14 cellular contexts compared by ENCODE assay signal in the genomic region with DNA sequence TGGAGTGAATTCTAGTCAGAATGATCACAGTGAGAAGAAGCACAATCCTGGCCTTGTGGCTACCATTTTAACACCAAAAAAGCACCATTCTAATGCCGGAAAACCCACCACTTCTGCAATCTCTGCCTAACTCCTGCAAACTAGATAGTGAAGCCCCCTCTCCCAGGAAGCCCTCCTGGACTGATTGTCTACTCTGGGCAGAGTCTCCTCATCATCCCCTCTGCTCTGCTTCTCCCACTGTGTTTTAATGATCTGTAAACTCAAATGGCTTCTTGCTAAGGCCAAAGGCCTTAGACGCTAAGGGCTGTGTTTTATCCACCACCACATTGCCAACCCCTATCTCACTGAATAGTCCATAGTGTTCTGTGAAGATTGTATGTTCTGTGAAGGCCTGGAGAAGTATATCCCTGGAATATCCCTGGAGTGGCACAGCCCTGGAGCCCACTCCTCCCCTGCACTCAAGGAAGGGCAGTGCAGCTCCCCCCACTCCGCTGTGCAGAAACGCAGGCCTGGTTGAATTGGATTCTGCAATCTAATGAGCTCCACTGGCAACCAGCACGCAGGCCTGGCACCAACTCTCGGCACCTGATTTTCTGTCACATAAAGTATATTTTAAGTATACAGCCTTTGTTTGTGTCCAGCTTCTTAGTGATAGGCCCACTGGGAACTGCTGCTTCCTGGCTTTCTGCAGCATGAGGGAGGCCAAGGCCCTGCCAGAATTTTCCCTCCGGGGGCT.
A peak's percentile ranks its signal among the peaks of the same experiment; 100 is the strongest.
DNase-seq lines count a peak whose midpoint lies in the region; ATAC-seq and TF ChIP-seq lines count a peak whose summit lies in the region.
"Had no signal": no experiment of that assay in that cellular context is flagged by ENCODE, and none has a peak within 500 bp of the region (broad histone marks: within the 10 kb centered on the region; RNA-seq: fewer than 3 reads in every experiment).

No MANE protein-coding gene starts in this region.

- TF ChIP-seq POLR2A in IMR-90 (IDR thresholded peaks at IDR 0.05; ENCODE audit: low read depth, low read length): no peak

- no peak overlapping the region for H2BK20ac ChIP-seq in IMR-90 (ENCODE audit: low read depth, low read length)

- no peak overlapping the region for H2BK5ac ChIP-seq in IMR-90 (ENCODE audit: low read depth, low read length, poor library complexity, severe bottlenecking)

- POLR2A ChIA-PET in IMR-90 (lab: Charles Lee; ENCODE audit: unreplicated experiment): interaction anchor here (0.6 kb wide), 1 partner anchor 7 kb away, joined by 3 read pairs; no protein-coding TSS in a partner anchor

- H3K27ac ChIP-seq in IMR-90 (ENCODE audit: insufficient read depth, low read length) (no peak overlapping the region), SJCRH30 (no peak overlapping the region)

- no peak overlapping the region for H2BK120ac ChIP-seq in IMR-90 (ENCODE audit: low read depth, low read length)

- H3K4me3 ChIP-seq in IMR-90 (ENCODE audit: insufficient read depth, low read depth, low read length): no peak overlapping the region
- H3K4me3 ChIP-seq in SJCRH30: no peak overlapping the region

- no peak overlapping the region for H3K9ac ChIP-seq in IMR-90 (ENCODE audit: low read depth, low read length)

- H3K9me3 ChIP-seq in IMR-90 (ENCODE audit: control insufficient read depth, insufficient read depth, low read length) (no peaks in the 10 kb centered on the region), SJCRH30 (replicated peaks) (no peaks in the 10 kb centered on the region)
- H3K9me3 ChIP-seq: BE2C had no signal

- no peaks in the 10 kb centered on the region for H3K79me1 ChIP-seq in IMR-90 (ENCODE audit: low read depth in 1 of 2, low read length in 2 of 2)

- in situ Hi-C loops in IMR-90 (cut with MboI; ENCODE audit: low sequenced_read_pairs): no loop called here

- no peak for TF ChIP-seq CTCF in IMR-90 (conservative IDR thresholded peaks at IDR 0.05; ENCODE audit: low read depth, low read length)

- no peak overlapping the region for H3K14ac ChIP-seq in IMR-90 (replicated peaks; ENCODE audit: low read depth, low read length)

- H3K4me2 ChIP-seq in IMR-90 (ENCODE audit: low read depth, low read length): no peak overlapping the region

- no peak overlapping the region for H2AK5ac ChIP-seq in IMR-90 (ENCODE audit: low read depth, low read length)

- DNase-seq in Ammon's horn (ENCODE audit: low spot score) (peak; percentile 35), IMR-90 (no peak), ecto neural progenitor cell (ENCODE audit: low spot score) (peak; percentile 19), midbrain (lab: John Stamatoyannopoulos, UW) (peak; percentile 34), NCI-H82 treated with DMSO at 0.1 percent for 48 hours (lab: John Stamatoyannopoulos, UW; ENCODE audit: unreplicated experiment) (no peak), SJCRH30 (no peak), AG20443 (ENCODE audit: low spot score) (no peak)
- DNase-seq: BE2C; CD4-positive, alpha-beta T cell; H7; NCI-H1048; NCI-H2081 treated with DMSO at 0.1 percent for 48 hours; NCI-H510A treated with DMSO at 0.1 percent for 48 hours had no signal

- no peaks in the 10 kb centered on the region for H3K9me1 ChIP-seq in IMR-90 (ENCODE audit: insufficient read depth, low read length)

- no peak overlapping the region for H3K18ac ChIP-seq in IMR-90 (ENCODE audit: low read depth, low read length)

- H4K8ac ChIP-seq in IMR-90 (ENCODE audit: low read depth in 2 of 2, low read length in 2 of 2): no peak overlapping the region

- no peaks in the 10 kb centered on the region for H4K20me1 ChIP-seq in IMR-90 (ENCODE audit: insufficient read depth, low read length)

- H2BK15ac ChIP-seq in IMR-90 (ENCODE audit: low read depth, low read length): no peak overlapping the region

- H4K5ac ChIP-seq in IMR-90 (ENCODE audit: low read depth, low read length): no peak overlapping the region

- CTCF ChIA-PET in IMR-90 (lab: Yijun Ruan, JAX): interaction anchor here (0.7 kb wide), 1 partner anchor 580 kb away, joined by 4 read pairs; no protein-coding TSS in a partner anchor

- intact Hi-C loops in IMR-90 (cut with micrococcal nuclease): no loop called here

- no peak for ATAC-seq in IMR-90 (ENCODE audit: low read depth)
- no peak for ATAC-seq in GM18519 (IDR thresholded peaks at IDR 0.05; ENCODE audit: low FRiP score, unreplicated experiment)

- peak overlapping the region; percentile 32 for H2AFZ ChIP-seq in IMR-90 (replicated peaks; ENCODE audit: low read length, poor library complexity)

- H3K23ac ChIP-seq in IMR-90 (ENCODE audit: low read depth, low read length): no peak overlapping the region

- no peak overlapping the region for H4K91ac ChIP-seq in IMR-90 (ENCODE audit: insufficient read depth, low read depth, low read length)

- TF ChIP-seq RAD21 in IMR-90 (IDR thresholded peaks at IDR 0.05; ENCODE audit: low read length): no peak

- no peak overlapping the region for H3K4ac ChIP-seq in IMR-90 (ENCODE audit: low read depth, low read length)

- no peak overlapping the region for H2AK9ac ChIP-seq in IMR-90 (replicated peaks; ENCODE audit: low read depth, low read length, poor library complexity)

- no TSS peak for BruUV-seq in IMR-90 (replicated peaks; lab: Mats Ljungman, UMichigan)

- dilution Hi-C loops in IMR-90 (cut with HindIII; ENCODE audit: low sequenced_read_pairs, unreplicated experiment): no loop called here

- no peak overlapping the region for H3K56ac ChIP-seq in IMR-90 (ENCODE audit: extremely low read depth, insufficient read depth, low read length)

- H3K36me3 ChIP-seq in IMR-90 (ENCODE audit: control insufficient read depth, insufficient read depth, low read length): no peaks in the 10 kb centered on the region
- H3K36me3 ChIP-seq in SJCRH30: no peaks in the 10 kb centered on the region
- H3K36me3 ChIP-seq: BE2C had no signal

- WGBS in IMR-90 (ENCODE audit: extremely low coverage in 2 of 2, insufficient read length in 1 of 2), 2 experiments: 80% methylated on average over 1 of the region's 7 CpGs; no CpG with 5 or more reads in 1 of the 2 experiments

- H3K4me1 ChIP-seq in IMR-90 (ENCODE audit: control insufficient read depth, insufficient read depth, low read length) (no peaks in the 10 kb centered on the region), SJCRH30 (no peaks in the 10 kb centered on the region)
- H3K4me1 ChIP-seq: BE2C had no signal

- H3K27me3 ChIP-seq in IMR-90 (ENCODE audit: control insufficient read depth, insufficient read depth, low read length): no peaks in the 10 kb centered on the region
- no peaks in the 10 kb centered on the region for H3K27me3 ChIP-seq in SJCRH30
- H3K27me3 ChIP-seq: BE2C had no signal

TF ChIP-seq in IMR-90, 13 proteins besides CTCF, POLR2A, EP300 and RAD21:
- no peak for TF ChIP-seq SMC3 (IDR thresholded peaks at IDR 0.05; ENCODE audit: low read depth, low read length)
- TF ChIP-seq BHLHE40 (IDR thresholded peaks at IDR 0.05; ENCODE audit: low read depth, low read length): no peak
TF ChIP-seq in IMR-90: peak in this region for 0.

Comparison
In these comparisons a context has a peak if more than half of its experiments do, and no peak if none do; other contexts are left out.
1. DNase-seq: peak in Ammon's horn (single experiment), ecto neural progenitor cell (single experiment) and midbrain (single experiment); none in IMR-90 (single experiment), NCI-H82 treated with DMSO at 0.1 percent for 48 hours (single experiment), SJCRH30 (0 of 2) and AG20443 (single experiment).